ENCODE assay signal across 24 cellular contexts in genomic region chr10:78900715-78901430, GRCh38.
"Had no signal": no experiment of that assay in that cellular context is flagged by ENCODE, and none has a peak within 500 bp of the region (broad histone marks: within the 10 kb centered on the region; RNA-seq: fewer than 3 reads in every experiment).

No MANE protein-coding gene starts in this region.

- DNase-seq: activated CD4-positive, alpha-beta T cell treated with anti-CD3 and anti-CD28 coated beads for 4 hours; activated CD4-positive, alpha-beta T cell treated with anti-CD3 and anti-CD28 coated beads, Interleukin-2, amount 50 U/mL, for 4 hours; activated gamma-delta T cell treated with Interleukin-2 at 50 U/mL for 16 hours; activated naive CD4-positive, alpha-beta T cell treated with anti-CD3 and anti-CD28 coated beads, Interleukin-2, amount 50 U/mL, for 16 hours; activated T-cell treated with anti-CD3 and anti-CD28 coated beads, Interleukin-2, amount 50 U/mL, for 4 hours; amygdala; central memory CD4-positive, alpha-beta T cell; dermis blood vessel endothelial cell; effector CD4-positive, alpha-beta T cell; esophagus squamous epithelium; foreskin melanocyte; naive thymus-derived CD8-positive, alpha-beta T cell; occipital lobe; stimulated activated CD4-positive, alpha-beta T cell treated with anti-CD3 and anti-CD28 coated beads, Interleukin-12 subunit alpha, Interleukin-12 subunit beta, amount 100 ng/mL, for 4 hours; stimulated activated CD4-positive, alpha-beta T cell treated with anti-CD3 and anti-CD28 coated beads, Interleukin-4, amount 100 ng/mL, for 1 hour; stimulated activated naive CD8-positive, alpha-beta T cell treated with anti-CD3 and anti-CD28 coated beads, Interleukin-15, Interleukin-2, amounts not matched to agents 100 U/mL and 50 U/mL, for 24 hours had no signal

- H3K4me3 Mint-ChIP-seq: activated T-cell treated with anti-CD3 and anti-CD28 coated beads, Interleukin-2, amount 50 U/mL, for 4 hours; activated T-helper 17 cell treated with anti-CD3 and anti-CD28 coated beads, Interleukin-2, amount 50 U/mL, for 72 hours; memory B cell; naive thymus-derived CD8-positive, alpha-beta T cell; neural crest cell had no signal

- H3K27ac ChIP-seq: upper lobe of right lung, VCaP had no signal

- FAIRE-seq: TTC549 had no signal

- H3K27me3 Mint-ChIP-seq: activated T-helper 17 cell treated with anti-CD3 and anti-CD28 coated beads, Interleukin-2, amount 50 U/mL, for 72 hours; naive thymus-derived CD8-positive, alpha-beta T cell had no signal

- H3K36me3 ChIP-seq: esophagus squamous epithelium, heart right ventricle, upper lobe of right lung had no signal

- H3K4me1 Mint-ChIP-seq: activated T-helper 17 cell treated with anti-CD3 and anti-CD28 coated beads, Interleukin-2, amount 50 U/mL, for 72 hours; memory B cell; naive thymus-derived CD8-positive, alpha-beta T cell had no signal

- H3K9me3 Mint-ChIP-seq: activated T-cell treated with anti-CD3 and anti-CD28 coated beads, Interleukin-2, amount 50 U/mL, for 4 hours; activated T-helper 17 cell treated with anti-CD3 and anti-CD28 coated beads, Interleukin-2, amount 50 U/mL, for 72 hours; memory B cell; naive thymus-derived CD8-positive, alpha-beta T cell; neural crest cell had no signal

- H3K36me3 Mint-ChIP-seq: memory B cell; naive thymus-derived CD8-positive, alpha-beta T cell had no signal

- ATAC-seq: activated T-cell treated with anti-CD3 and anti-CD28 coated beads, Interleukin-2, amount 50 U/mL, for 4 hours; activated T-helper 17 cell treated with anti-CD3 and anti-CD28 coated beads, Interleukin-2, amount 50 U/mL, for 72 hours; naive thymus-derived CD8-positive, alpha-beta T cell; stimulated activated naive CD8-positive, alpha-beta T cell treated with anti-CD3 and anti-CD28 coated beads, Interleukin-15, Interleukin-2, amounts not matched to agents 100 U/mL and 50 U/mL, for 24 hours had no signal

- H3K4me3 ChIP-seq: esophagus squamous epithelium, heart right ventricle, skin epidermis, upper lobe of right lung had no signal

- H3K27ac Mint-ChIP-seq: activated T-helper 17 cell treated with anti-CD3 and anti-CD28 coated beads, Interleukin-2, amount 50 U/mL, for 72 hours; memory B cell; naive thymus-derived CD8-positive, alpha-beta T cell had no signal

- H3K4me1 ChIP-seq: upper lobe of right lung had no signal

- H3K9me3 ChIP-seq: esophagus squamous epithelium, upper lobe of right lung had no signal

- H3K27me3 ChIP-seq: heart right ventricle, upper lobe of right lung had no signal
